ENCODE assay signal across 28 cellular contexts in the genomic region with DNA sequence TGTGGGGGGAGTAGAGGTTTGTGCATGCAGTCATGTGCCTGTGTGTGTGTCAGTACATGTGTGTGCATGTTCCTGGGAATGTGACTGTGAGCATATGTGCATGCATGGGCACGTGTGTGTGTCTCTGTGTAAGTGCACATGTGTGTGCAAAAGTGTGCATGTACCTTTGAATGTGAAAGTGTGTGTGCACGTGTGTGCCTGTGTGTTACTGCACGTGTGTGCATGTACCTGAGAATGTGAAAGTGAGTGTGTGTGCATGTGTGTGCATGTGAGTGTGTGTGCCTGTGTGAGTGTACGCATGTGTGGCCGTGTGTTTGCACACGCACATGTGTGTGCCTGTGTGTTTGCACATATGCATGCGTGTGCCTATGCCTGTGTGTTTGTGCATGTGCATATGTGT.
"Had no signal": no experiment of that assay in that cellular context is flagged by ENCODE, and none has a peak within 500 bp of the region (broad histone marks: within the 10 kb centered on the region; RNA-seq: fewer than 3 reads in every experiment).

No MANE protein-coding gene starts in this region.

- H3K27ac Mint-ChIP-seq: progenitor cell of endocrine pancreas; stimulated activated naive B cell treated with anti-CD40 and anti-IgM and Interleukin-4, amounts not matched to agents 10 μg/mL and 1 μg/mL and 100 μg/mL, for 72 hours had no signal

- H3K9me3 ChIP-seq: ovary, right atrium auricular region, testis, thyroid gland, transverse colon, uterus had no signal

- H3K4me3 ChIP-seq: left lung, lung, mucosa of descending colon, ovary, right atrium auricular region, skin epidermis, stomach, testis, thyroid gland, transverse colon, uterus had no signal

- H3K27me3 ChIP-seq: left lung, ovary, right atrium auricular region, testis, thyroid gland, transverse colon, uterus had no signal

- ATAC-seq: left colon; left lung; mucosa of descending colon; naive thymus-derived CD8-positive, alpha-beta T cell; sciatic nerve; stimulated activated naive B cell treated with anti-CD40 and anti-IgM and Interleukin-4, amounts not matched to agents 10 μg/mL and 1 μg/mL and 100 μg/mL, for 72 hours; stimulated activated naive CD8-positive, alpha-beta T cell treated with anti-CD3 and anti-CD28 coated beads, Interleukin-15, Interleukin-2, amounts not matched to agents 100 U/mL and 50 U/mL, for 24 hours had no signal

- H3K27ac ChIP-seq: left lung, ovary, right atrium auricular region, skin epidermis, stomach, testis, thyroid gland, transverse colon, uterus had no signal

- H3K27me3 Mint-ChIP-seq: stimulated activated naive B cell treated with anti-CD40 and anti-IgM and Interleukin-4, amounts not matched to agents 10 μg/mL and 1 μg/mL and 100 μg/mL, for 72 hours had no signal

- H3K36me3 Mint-ChIP-seq: immature natural killer cell; naive thymus-derived CD8-positive, alpha-beta T cell; stimulated activated naive B cell treated with anti-CD40 and anti-IgM and Interleukin-4, amounts not matched to agents 10 μg/mL and 1 μg/mL and 100 μg/mL, for 72 hours had no signal

- H3K9me3 Mint-ChIP-seq: nephron had no signal

- FAIRE-seq: islet of Langerhans, kidney had no signal

- H3K36me3 ChIP-seq: left lung, ovary, right atrium auricular region, stomach, thyroid gland, transverse colon, uterus had no signal

- H3K4me3 Mint-ChIP-seq: immature natural killer cell; naive thymus-derived CD8-positive, alpha-beta T cell; nephron; neural crest cell; stimulated activated naive B cell treated with anti-CD40 and anti-IgM and Interleukin-4, amounts not matched to agents 10 μg/mL and 1 μg/mL and 100 μg/mL, for 72 hours had no signal

- H3K4me1 ChIP-seq: left lung, right atrium auricular region, stomach, testis, thyroid gland, transverse colon, uterus had no signal

- DNase-seq: hypothalamus; immature natural killer cell; kidney; left colon; left lung; midbrain; mucosa of descending colon; naive thymus-derived CD8-positive, alpha-beta T cell; ovary; stimulated activated CD4-positive, alpha-beta T cell treated with anti-CD3 and anti-CD28 coated beads, Interleukin-12 subunit alpha, Interleukin-12 subunit beta, amount 100 ng/mL, for 4 hours; stimulated activated CD4-positive, alpha-beta T cell treated with anti-CD3 and anti-CD28 coated beads, Interleukin-15, amount 100 ng/mL, for 24 hours; stimulated activated CD4-positive, alpha-beta T cell treated with anti-CD3 and anti-CD28 coated beads, Interleukin-2, amount 100 ng/mL, for 24 hours; stimulated activated CD4-positive, alpha-beta T cell treated with anti-CD3 and anti-CD28 coated beads, Interleukin-4, amount 100 ng/mL, for 1 hour; stimulated activated naive B cell treated with anti-CD40 and anti-IgM and Interleukin-4, amounts not matched to agents 10 μg/mL and 1 μg/mL and 100 μg/mL, for 72 hours; stimulated activated naive CD8-positive, alpha-beta T cell treated with anti-CD3 and anti-CD28 coated beads, Interleukin-15, Interleukin-2, amounts not matched to agents 100 U/mL and 50 U/mL, for 24 hours; stomach; testis; thyroid gland; transverse colon; uterus had no signal

- H3K4me1 Mint-ChIP-seq: immature natural killer cell; neural crest cell; stimulated activated naive B cell treated with anti-CD40 and anti-IgM and Interleukin-4, amounts not matched to agents 10 μg/mL and 1 μg/mL and 100 μg/mL, for 72 hours had no signal
